In genomic region chr20:57212890-57213276, GRCh38 we compare ENCODE assay signal across 17 cellular contexts. TPM values are rescaled to one million over a fixed set of nuclear protein-coding genes. Genes with fewer than 3 reads are reported as not detected.
DNase-seq lines count a peak whose midpoint lies in the region; TF ChIP-seq lines count a peak whose summit lies in the region.
"Had no signal": no experiment of that assay in that cellular context is flagged by ENCODE, and none has a peak within 500 bp of the region (broad histone marks: within the 10 kb centered on the region; RNA-seq: fewer than 3 reads in every experiment).

No MANE protein-coding gene starts in this region.

- H2AFZ ChIP-seq in mammary epithelial cell (ENCODE audit: low read depth, low read length) (peak overlapping the region; percentile 47), mesenchymal stem cell (ENCODE audit: low read depth, low read length) (no peak overlapping the region)

- H3K27me3 ChIP-seq in breast epithelium (no peaks in the 10 kb centered on the region), mammary epithelial cell (ENCODE audit: insufficient read depth, low read length) (peaks cover 18% of the 10 kb centered on the region), mesenchymal stem cell (ENCODE audit: control insufficient read depth in 1 of 2, insufficient read depth in 1 of 2, low read length in 2 of 2) (peaks cover 29 to 60% of the 10 kb centered on the region in 2 experiments), thymus (ENCODE audit: control insufficient read depth, insufficient read depth) (no peaks in the 10 kb centered on the region)
- H3K27me3 ChIP-seq: upper lobe of right lung had no signal

- H3K36me3 ChIP-seq in breast epithelium (no peaks in the 10 kb centered on the region), mammary epithelial cell (ENCODE audit: insufficient read depth, low read length) (no peaks in the 10 kb centered on the region), mesenchymal stem cell (ENCODE audit: control insufficient read depth in 1 of 2, insufficient read depth in 2 of 2, low read depth in 1 of 2, low read length in 2 of 2) (no peaks in the 10 kb centered on the region), thymus (ENCODE audit: control insufficient read depth, insufficient read depth) (no peaks in the 10 kb centered on the region)
- H3K36me3 ChIP-seq: upper lobe of right lung had no signal

- no peak overlapping the region for H3K23ac ChIP-seq in mesenchymal stem cell (ENCODE audit: low read length in 2 of 2)

- H2BK12ac ChIP-seq in mesenchymal stem cell (ENCODE audit: low read length in 2 of 2): no peak overlapping the region

- H2BK15ac ChIP-seq in mesenchymal stem cell (ENCODE audit: low read depth, poor library complexity, severe bottlenecking): no peak overlapping the region

- no peaks in the 10 kb centered on the region for H3K4me1 ChIP-seq in breast epithelium
- H3K4me1 ChIP-seq in mammary epithelial cell (ENCODE audit: insufficient read depth, low read length): peaks cover 12% of the 10 kb centered on the region
- H3K4me1 ChIP-seq in mesenchymal stem cell (ENCODE audit: control insufficient read depth, insufficient read depth, low read depth, low read length): peaks cover 23% of the 10 kb centered on the region
- no peaks in the 10 kb centered on the region for H3K4me1 ChIP-seq in thymus (ENCODE audit: control insufficient read depth, insufficient read depth, low read length)
- H3K4me1 ChIP-seq: upper lobe of right lung had no signal

- H4K20me1 ChIP-seq in mammary epithelial cell (ENCODE audit: insufficient read depth, low read length): no peaks in the 10 kb centered on the region

- no peak overlapping the region for H3K27ac Mint-ChIP-seq in MCF 10A (ENCODE audit: low read depth, unreplicated experiment)
- H3K27ac Mint-ChIP-seq: activated T-helper 2 cell treated with anti-CD3 and anti-CD28 coated beads, Interferon-gamma antibody, Interleukin-2, Interleukin-4, amounts not matched to agents 10 μg/mL and 5 μg/mL and 100 μg/mL, durations not matched to agents 14 hours and 24 hours and 36 hours had no signal

- no peak overlapping the region for H2BK120ac ChIP-seq in mesenchymal stem cell (ENCODE audit: low read depth, low read length)

- WGBS in mammary epithelial cell (ENCODE audit: low coverage, missing lambda C conversion rate): 50% methylated on average over 6 of the region's 9 CpGs
- WGBS in mesenchymal stem cell: 81% methylated on average over 8 of the region's 9 CpGs
- 55% methylated on average over 9 of the region's 9 CpGs for WGBS in thymus

- peak overlapping the region; percentile 65 for H3K4me2 ChIP-seq in mammary epithelial cell (ENCODE audit: insufficient read depth, low read depth, low read length)
- peak overlapping the region; percentile 31 for H3K4me2 ChIP-seq in mesenchymal stem cell (ENCODE audit: low read length, poor library complexity, severe bottlenecking)

- no peak overlapping the region for H3K14ac ChIP-seq in mesenchymal stem cell (ENCODE audit: low read length in 2 of 2)

- H3K9me3 Mint-ChIP-seq in MCF 10A (ENCODE audit: unreplicated experiment): no peaks in the 10 kb centered on the region
- H3K9me3 Mint-ChIP-seq: activated T-helper 2 cell treated with anti-CD3 and anti-CD28 coated beads, Interferon-gamma antibody, Interleukin-2, Interleukin-4, amounts not matched to agents 10 μg/mL and 5 μg/mL and 100 μg/mL, durations not matched to agents 14 hours and 24 hours and 36 hours; mesothelial cell of epicardium had no signal

- POLR2A ChIA-PET in MCF 10A (lab: Yijun Ruan, JAX): interaction anchor here (0.7 to 1.7 kb wide), 5 partner anchors 12 to 118 kb away, joined by 3 to 6 read pairs (median 4); no protein-coding TSS in a partner anchor

- H3K9ac ChIP-seq in mammary epithelial cell (ENCODE audit: insufficient read depth, low read length) (no peak overlapping the region), mesenchymal stem cell (ENCODE audit: low read length) (no peak overlapping the region)

- H3K4ac ChIP-seq in mesenchymal stem cell (ENCODE audit: low read depth in 1 of 2, low read length in 2 of 2): no peak overlapping the region

- intact Hi-C loops in breast epithelium (cut with DNase I; ENCODE audit: low total_unique reads): no loop called here
- intact Hi-C loops in MCF 10A (cut with micrococcal nuclease): no loop called here
- intact Hi-C loops in mammary epithelial cell (cut with micrococcal nuclease): no loop called here

- H3K4me1 Mint-ChIP-seq in MCF 10A (ENCODE audit: insufficient read depth, unreplicated experiment): peaks cover 13% of the 10 kb centered on the region

- H2BK5ac ChIP-seq in mesenchymal stem cell (ENCODE audit: low read depth, low read length, poor library complexity, severe bottlenecking): no peak overlapping the region

- no peaks in the 10 kb centered on the region for H3K36me3 Mint-ChIP-seq in MCF 10A (ENCODE audit: insufficient read depth, unreplicated experiment)

- TF ChIP-seq CTCF in breast epithelium (IDR thresholded peaks at IDR 0.05) (no peak), MCF 10A (IDR thresholded peaks at IDR 0.05; ENCODE audit: unreplicated experiment) (no peak), mammary epithelial cell (conservative IDR thresholded peaks at IDR 0.05 in 1 of 2, IDR thresholded peaks at IDR 0.05 in 1 of 2; ENCODE audit: extremely low read depth in 1 of 2, insufficient read depth in 1 of 2, low read depth in 1 of 2, low read length in 2 of 2) (no peak)

- H3K79me2 ChIP-seq in mammary epithelial cell (ENCODE audit: insufficient read depth, low read length): no peaks in the 10 kb centered on the region

- H3K27me3 Mint-ChIP-seq in MCF 10A (ENCODE audit: insufficient read depth, unreplicated experiment): peaks cover 15% of the 10 kb centered on the region

- no peak for TF ChIP-seq POLR2A in breast epithelium (IDR thresholded peaks at IDR 0.05)

- H3K4me3 Mint-ChIP-seq in MCF 10A (ENCODE audit: unreplicated experiment): no peak overlapping the region
- H3K4me3 Mint-ChIP-seq: mesothelial cell of epicardium had no signal

- H3K27ac ChIP-seq in breast epithelium (peak overlapping the region; percentile 37 to 71), mammary epithelial cell (ENCODE audit: insufficient read depth, low read depth, low read length) (no peak overlapping the region), mesenchymal stem cell (ENCODE audit: low read length, poor library complexity, severe bottlenecking) (peak overlapping the region; percentile 66), thymus (ENCODE audit: low read depth) (peak overlapping the region; percentile 47)
- H3K27ac ChIP-seq: upper lobe of right lung had no signal

- no peak overlapping the region for H3K18ac ChIP-seq in mesenchymal stem cell (ENCODE audit: low read depth in 1 of 2, low read length in 2 of 2)

- no peaks in the 10 kb centered on the region for H3K9me3 ChIP-seq in breast epithelium
- H3K9me3 ChIP-seq in mammary epithelial cell (replicated peaks; ENCODE audit: insufficient read depth, low read length): no peaks in the 10 kb centered on the region
- no peaks in the 10 kb centered on the region for H3K9me3 ChIP-seq in mesenchymal stem cell (ENCODE audit: control insufficient read depth, low read length)
- no peaks in the 10 kb centered on the region for H3K9me3 ChIP-seq in thymus (ENCODE audit: control insufficient read depth)
- H3K9me3 ChIP-seq: upper lobe of right lung had no signal

- H4K91ac ChIP-seq in mesenchymal stem cell (ENCODE audit: low read length): no peak overlapping the region

- no peak overlapping the region for H4K8ac ChIP-seq in mesenchymal stem cell (ENCODE audit: low read length)

- in situ Hi-C loops in mammary epithelial cell (cut with MboI; ENCODE audit: low sequenced_read_pairs in 2 of 2): no loop called here

- H3K4me3 ChIP-seq in breast epithelium (no peak overlapping the region), mammary epithelial cell (replicated peaks in 1 of 3; ENCODE audit: insufficient read depth in 1 of 3, low read depth in 2 of 3, low read length in 3 of 3) (no peak overlapping the region), mesenchymal stem cell (ENCODE audit: insufficient read depth in 1 of 2, low read depth in 1 of 2, low read length in 2 of 2) (peak overlapping the region in 1 of 2 experiments; percentile 56), thymus (ENCODE audit: low read length) (no peak overlapping the region)
- H3K4me3 ChIP-seq: upper lobe of right lung had no signal

- CTCF ChIA-PET in MCF 10A (lab: Yijun Ruan, JAX) (interaction anchor here (0.7 to 2.1 kb wide), 6 partner anchors 10 to 123 kb away, joined by 3 to 12 read pairs (median 4); no protein-coding TSS in a partner anchor), mammary epithelial cell (lab: Charles Lee; ENCODE audit: low non-redundant PET) (no interaction called here)

- BruUV-seq in MCF 10A (replicated peaks; lab: Mats Ljungman, UMichigan): no TSS peak
- BruUV-seq in mammary epithelial cell (replicated peaks; lab: Mats Ljungman, UMichigan): no TSS peak

- peak overlapping the region; percentile 42 for H2AK5ac ChIP-seq in mesenchymal stem cell (ENCODE audit: low read length, severe bottlenecking)

- dilution Hi-C loops in mammary epithelial cell (cut with HindIII; ENCODE audit: low sequenced_read_pairs): no loop called here

- H3K79me1 ChIP-seq in mesenchymal stem cell (replicated peaks; ENCODE audit: low read length, poor library complexity, severe bottlenecking): no peaks in the 10 kb centered on the region

- DNase-seq in breast epithelium (ENCODE audit: low spot score in 2 of 2) (no peak), MCF 10A (ENCODE audit: unreplicated experiment) (no peak), mammary epithelial cell (no peak), mesenchymal stem cell (no peak), Kasumi-1 (lab: John Stamatoyannopoulos, UW) (no peak), Ammon's horn (ENCODE audit: low spot score) (no peak), HuH-7.5 (ENCODE audit: low spot score) (no peak)
- DNase-seq: DND-41; KBM-7; NCI-H82; stimulated activated CD4-positive, alpha-beta T cell treated with anti-CD3 and anti-CD28 coated beads, Interleukin-4, amount 100 ng/mL, for 4 hours; T-helper 2 cell; upper lobe of right lung had no signal

RNA-seq across cellular contexts. Expression of gene BMP7, which starts 53.6 kb away (rescaled TPM):
- total RNA-seq in breast epithelium (1 to 10 TPM; 1.6 to 3.8 (median 1.8) TPM), MCF 10A (2022) (not detected in 2 replicates), mammary epithelial cell (1 to 10 TPM in 1 of 2 donors, not detected in 1; 2.0 TPM)
- polyA plus RNA-seq in mammary epithelial cell (not detected), thymus (2.4 TPM)
- not detected for polyA minus RNA-seq in mammary epithelial cell
- 0.46 TPM for polyA plus RNA-seq in mesenchymal stem cell (2013, experiment 1 of 2)
- polyA plus RNA-seq in mesenchymal stem cell (2013, experiment 2 of 2): 0.37 TPM
- total RNA-seq: activated T-helper 2 cell treated with anti-CD3 and anti-CD28 coated beads, Interferon-gamma antibody, Interleukin-2, Interleukin-4, amounts not matched to agents 10 μg/mL and 5 μg/mL and 100 μg/mL, durations not matched to agents 14 hours and 24 hours and 36 hours; osteocyte had no signal
